ENCODE assay signal across 8 cellular contexts in genomic region chr5:95959964-95960801, GRCh38. TPM values are rescaled to one million over a fixed set of nuclear protein-coding genes. Genes with fewer than 3 reads are reported as not detected.
A peak's percentile ranks its signal among the peaks of the same experiment; 100 is the strongest.
DNase-seq lines count a peak whose midpoint lies in the region; ATAC-seq and TF ChIP-seq lines count a peak whose summit lies in the region.

No MANE protein-coding gene starts in this region.

- peaks cover 18% of the 10 kb centered on the region for H3K4me1 ChIP-seq in OCI-LY1 (ENCODE audit: insufficient read depth, low read length, severe bottlenecking)
- peaks cover 9% of the 10 kb centered on the region for H3K4me1 ChIP-seq in colonic mucosa
- peaks cover 0 to 39% (median 11%) of the 10 kb centered on the region in 4 donors for H3K4me1 ChIP-seq in right lobe of liver

- intact Hi-C loops in colonic mucosa (cut with DNase I) = loop anchor here (2.0 to 5.0 kb wide), 2 partner anchors 98 to 375 kb away; no protein-coding TSS in a partner anchor
- intact Hi-C loops in right lobe of liver (cut with DNase I) = loop anchor here in 1 of 2 donors (10.0 kb wide), 1 partner anchor 375 kb away; no protein-coding TSS in a partner anchor

- TF ChIP-seq POLR2A in right lobe of liver (IDR thresholded peaks at IDR 0.05) = no peak

- TF ChIP-seq CTCF in OCI-LY1 (IDR thresholded peaks at IDR 0.05; ENCODE audit: low read length) = no peak; the same call in 1 of the 2 replicates
- TF ChIP-seq CTCF in colonic mucosa (IDR thresholded peaks at IDR 0.05) = no peak
- peak in 1 of 4 donors; percentile 3 for TF ChIP-seq CTCF in right lobe of liver (IDR thresholded peaks at IDR 0.05)

- no peaks in the 10 kb centered on the region for H3F3A ChIP-seq in OCI-LY1 (ENCODE audit: insufficient read depth, low read length)

- no peaks in the 10 kb centered on the region for H4K20me1 ChIP-seq in OCI-LY1 (ENCODE audit: insufficient read depth, low read length)

- H3K9ac ChIP-seq in OCI-LY1 (ENCODE audit: low read length) (no peak overlapping the region), colonic mucosa (ENCODE audit: low read depth in 2 of 2, low read length in 2 of 2) (peak overlapping the region; percentile 94 to 98)

- 9% methylated on average over 22 of the region's 35 CpGs for WGBS in right lobe of liver (ENCODE audit: insufficient coverage, low coverage, low lambda C conversion rate, missing lambda C conversion rate)

- no peaks in the 10 kb centered on the region for H3K79me2 ChIP-seq in OCI-LY1 (ENCODE audit: insufficient read depth, low read length)

- H3K27me3 ChIP-seq in OCI-LY1 (ENCODE audit: insufficient read depth, low read length) = 0 out of 2 replicates have a peak, but pooled peaks cover 9% of the 10 kb centered on the region
- no peaks in the 10 kb centered on the region for H3K27me3 ChIP-seq in colonic mucosa
- no peaks in the 10 kb centered on the region for H3K27me3 ChIP-seq in right lobe of liver

- H3K4me3 ChIP-seq in OCI-LY1 (ENCODE audit: low read depth, low read length, poor library complexity, severe bottlenecking) (peak overlapping the region; percentile 81), colonic mucosa (peak overlapping the region; percentile 88), right lobe of liver (peak overlapping the region; percentile 71 to 78 (median 78))

- no peaks in the 10 kb centered on the region for H3K9me2 ChIP-seq in OCI-LY1 (ENCODE audit: low read depth, low read length)

- H3K27ac ChIP-seq in OCI-LY1 (ENCODE audit: low read depth, low read length, poor library complexity, severe bottlenecking) (no peak overlapping the region), colonic mucosa (peak overlapping the region; percentile 96), right lobe of liver (peak overlapping the region; percentile 100), temporal lobe (ENCODE audit: low read depth, low read length) (peak overlapping the region; percentile 92)

- no peak overlapping the region for H2AFZ ChIP-seq in OCI-LY1 (ENCODE audit: low read length)

- H3K36me3 ChIP-seq in OCI-LY1 (ENCODE audit: insufficient read depth, low read length) (no peaks in the 10 kb centered on the region), colonic mucosa (no peaks in the 10 kb centered on the region), right lobe of liver (no peaks in the 10 kb centered on the region)

- DNase-seq in NCI-H2227 (lab: John Stamatoyannopoulos, UW; ENCODE audit: unreplicated experiment) (peak; percentile 27), NCI-H2227 treated with DMSO at 0.1 percent for 48 hours (lab: John Stamatoyannopoulos, UW) (no peak), colonic mucosa (peak; percentile 44), right lobe of liver (no peak)

- peak overlapping the region; percentile 73 for H3K4me2 ChIP-seq in OCI-LY1 (ENCODE audit: low read length)

- peak in 1 of 4 donors; percentile 1 for ATAC-seq in right lobe of liver
- no peak for ATAC-seq in GM21360 (IDR thresholded peaks at IDR 0.05; ENCODE audit: unreplicated experiment)
- no peak for ATAC-seq in HG03469 (IDR thresholded peaks at IDR 0.05; ENCODE audit: unreplicated experiment)

- H3K9me3 ChIP-seq in OCI-LY1 (ENCODE audit: low read length) (no peaks in the 10 kb centered on the region), colonic mucosa (no peaks in the 10 kb centered on the region), right lobe of liver (no peaks in the 10 kb centered on the region)

RNA-seq across cellular contexts. Expression of gene ELL2, which starts 1.5 kb away (rescaled TPM):
- 10 to 100 TPM; 26.9 to 38.2 TPM for total RNA-seq in colonic mucosa
- total RNA-seq in right lobe of liver = 10 to 100 TPM; 74.3 to 96.4 (median 84.5) TPM
- total RNA-seq in temporal lobe = 14.8 TPM

Comparison
In these comparisons a context has a peak if more than half of its experiments do, and no peak if none do; other contexts are left out.
1. DNase-seq: peak in NCI-H2227 (single experiment) and colonic mucosa (single experiment); none in NCI-H2227 treated with DMSO at 0.1 percent for 48 hours (single experiment) and right lobe of liver (0 of 3).
2. Peak in every context shown above with its lines, with median percentiles within 50 percentile points of each other: H3K4me3 ChIP-seq.